Comparison of ENCODE assay signal across 34 cellular contexts in the genomic region with DNA sequence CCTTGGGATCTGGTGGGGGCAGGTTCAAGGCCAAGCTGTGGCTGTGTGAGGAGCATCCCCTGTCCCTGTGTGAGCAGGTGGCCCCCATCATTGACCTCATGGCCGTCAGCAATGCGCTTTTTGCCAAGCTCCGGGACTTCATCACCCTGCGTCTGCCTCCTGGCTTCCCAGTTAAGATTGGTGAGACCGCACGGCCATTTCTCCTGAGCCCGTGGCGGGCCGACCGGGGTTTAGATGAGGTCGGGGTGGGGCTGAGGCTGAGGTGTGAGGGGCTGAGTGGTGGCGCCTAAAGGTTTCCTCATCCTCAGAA.
"Had no signal": no experiment of that assay in that cellular context is flagged by ENCODE, and none has a peak within 500 bp of the region (broad histone marks: within the 10 kb centered on the region; RNA-seq: fewer than 3 reads in every experiment).

No MANE protein-coding gene starts in this region.

- H3K36me3 Mint-ChIP-seq: activated CD4-positive, alpha-beta memory T cell treated with anti-CD3 and anti-CD28 coated beads for 36 hours; activated CD8-positive, alpha-beta memory T cell treated with anti-CD3 and anti-CD28 coated beads, Interleukin-2, amount 10 ng/mL, durations not matched to agents 7 days and 5 days; activated naive CD4-positive, alpha-beta T cell treated with anti-CD3 and anti-CD28 coated beads, Interleukin-2, amount 10 ng/mL, durations not matched to agents 7 days and 5 days; activated naive CD8-positive, alpha-beta T cell; T-cell had no signal

- H3K4me3 ChIP-seq: PC-9 had no signal

- DNase-seq: activated B cell treated with CpG ODN at 0.5 μM for 24 hours; activated CD4-positive, alpha-beta memory T cell treated with anti-CD3 and anti-CD28 coated beads for 36 hours; activated CD4-positive, alpha-beta T cell treated with anti-CD3 and anti-CD28 coated beads for 4 hours; activated CD4-positive, alpha-beta T cell treated with anti-CD3 and anti-CD28 coated beads, Interleukin-2, amount 50 U/mL, for 1 hour; activated CD4-positive, CD25-positive, alpha-beta regulatory T cell treated with anti-CD3 and anti-CD28 coated beads, Interleukin-2, amount 50 U/mL, for 72 hours; activated CD8-positive, alpha-beta memory T cell treated with anti-CD3 and anti-CD28 coated beads for 24 hours; activated CD8-positive, alpha-beta memory T cell treated with anti-CD3 and anti-CD28 coated beads, Interleukin-2, amount 10 ng/mL, durations not matched to agents 7 days and 5 days; activated CD8-positive, alpha-beta memory T cell treated with anti-CD3 and anti-CD28 coated beads, Interleukin-2, amount 50 U/mL, for 48 hours; activated effector memory CD4-positive, alpha-beta T cell treated with Interleukin-2 at 50 U/mL for 16 hours; activated naive CD4-positive, alpha-beta T cell treated with anti-CD3 and anti-CD28 coated beads, Interleukin-2, amount 10 ng/mL, durations not matched to agents 7 days and 5 days; activated naive CD8-positive, alpha-beta T cell treated with anti-CD3 and anti-CD28 coated beads, Interleukin-2, amount 50 U/mL, for 24 hours; activated T-cell treated with anti-CD3 and anti-CD28 coated beads, Interleukin-2, amount 50 U/mL, for 48 hours; amniotic stem cell; brain microvascular endothelial cell; central memory CD4-positive, alpha-beta T cell; NCI-H1092 treated with DMSO at 0.1 percent for 48 hours; NCI-H1417; NCI-H146; NCI-H187; NCI-H2029 treated with DMSO at 0.1 percent for 48 hours; NCI-H2107; NCI-H2171; NCI-H510A; NCI-H526; NCI-H748 treated with DMSO at 0.1 percent for 48 hours; PC-9; SIG-M5; T-cell; T-helper 2 cell; T-helper 9 cell had no signal

- H3K9ac ChIP-seq: KMS-11 had no signal

- H3K27ac ChIP-seq: brain microvascular endothelial cell, KMS-11, PC-9, VCaP had no signal

- H3K4me2 ChIP-seq: KMS-11, PC-9 had no signal

- H3K27ac Mint-ChIP-seq: activated B cell treated with CpG ODN at 0.5 μM for 24 hours; activated CD4-positive, alpha-beta memory T cell treated with anti-CD3 and anti-CD28 coated beads for 36 hours; activated CD8-positive, alpha-beta memory T cell treated with anti-CD3 and anti-CD28 coated beads, Interleukin-2, amount 10 ng/mL, durations not matched to agents 7 days and 5 days; activated naive CD4-positive, alpha-beta T cell treated with anti-CD3 and anti-CD28 coated beads, Interleukin-2, amount 10 ng/mL, durations not matched to agents 7 days and 5 days; activated naive CD8-positive, alpha-beta T cell; activated naive CD8-positive, alpha-beta T cell treated with anti-CD3 and anti-CD28 coated beads, Interleukin-2, amount 50 U/mL, for 24 hours; T-cell had no signal

- ATAC-seq: activated CD8-positive, alpha-beta memory T cell treated with anti-CD3 and anti-CD28 coated beads, Interleukin-2, amount 10 ng/mL, durations not matched to agents 7 days and 5 days; activated naive CD8-positive, alpha-beta T cell treated with anti-CD3 and anti-CD28 coated beads, Interleukin-2, amount 50 U/mL, for 24 hours; SK-N-SH treated with all-trans-retinoic acid at 6 μM for 48 hours; T-cell had no signal

- H3K27me3 ChIP-seq: brain microvascular endothelial cell had no signal

- H3K36me3 ChIP-seq: brain microvascular endothelial cell had no signal

- H2AFZ ChIP-seq: PC-9 had no signal

- H3K4me3 Mint-ChIP-seq: activated CD4-positive, alpha-beta memory T cell treated with anti-CD3 and anti-CD28 coated beads for 36 hours; activated CD8-positive, alpha-beta memory T cell treated with anti-CD3 and anti-CD28 coated beads, Interleukin-2, amount 10 ng/mL, durations not matched to agents 7 days and 5 days; activated naive CD4-positive, alpha-beta T cell treated with anti-CD3 and anti-CD28 coated beads, Interleukin-2, amount 10 ng/mL, durations not matched to agents 7 days and 5 days; activated naive CD8-positive, alpha-beta T cell; activated naive CD8-positive, alpha-beta T cell treated with anti-CD3 and anti-CD28 coated beads, Interleukin-2, amount 50 U/mL, for 24 hours had no signal

- H3K27me3 Mint-ChIP-seq: activated naive CD8-positive, alpha-beta T cell; activated naive CD8-positive, alpha-beta T cell treated with anti-CD3 and anti-CD28 coated beads, Interleukin-2, amount 50 U/mL, for 24 hours; T-cell had no signal
